In the genomic region with DNA sequence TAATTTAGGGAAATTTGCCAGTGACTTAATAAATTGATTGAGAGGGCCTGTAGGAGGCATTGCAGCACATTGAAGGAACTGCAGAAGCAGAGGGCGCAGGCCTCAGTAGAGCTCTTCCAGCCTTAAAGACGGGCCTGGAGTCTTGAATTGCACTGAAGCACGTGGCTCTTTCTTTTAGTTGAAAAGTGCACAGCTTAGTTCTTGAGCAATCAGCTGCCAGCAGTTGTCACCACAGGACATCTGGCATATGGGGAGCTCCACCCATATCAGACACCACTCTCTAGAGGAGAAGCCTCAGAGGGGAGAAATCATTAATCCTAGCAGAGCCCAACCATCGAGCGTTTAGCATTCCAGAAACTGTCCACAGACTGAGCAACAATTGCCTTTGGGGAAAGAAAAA, we compare ENCODE assay signal across 11 cellular contexts. TPM values are rescaled to one million over a fixed set of nuclear protein-coding genes. Genes with fewer than 3 reads are reported as not detected.
A peak's percentile ranks its signal among the peaks of the same experiment; 100 is the strongest.
DNase-seq lines count a peak whose midpoint lies in the region; ATAC-seq and FAIRE-seq lines count a peak whose summit lies in the region.
"Had no signal": no experiment of that assay in that cellular context is flagged by ENCODE, and none has a peak within 500 bp of the region (broad histone marks: within the 10 kb centered on the region; RNA-seq: fewer than 3 reads in every experiment).

No MANE protein-coding gene starts in this region.

- FAIRE-seq in RCC 7860 (lab: Jason Lieb, UNC) = peak; percentile 72

- ATAC-seq in Right ventricle myocardium inferior = peak; percentile 97
- no peak for ATAC-seq in GM21360 (IDR thresholded peaks at IDR 0.05; ENCODE audit: unreplicated experiment)
- no peak for ATAC-seq in GM19023 (IDR thresholded peaks at IDR 0.05; ENCODE audit: unreplicated experiment)

- intact Hi-C loops in Right ventricle myocardium inferior (cut with DNase I) (no loop called here), cardiac septum (cut with DNase I) (no loop called here)

- no peak for DNase-seq in Right ventricle myocardium inferior (ENCODE audit: missing footprints)
- DNase-seq in cardiac septum (ENCODE audit: low spot score) = no peak
- peak; percentile 52 for DNase-seq in RCC 7860 (ENCODE audit: low spot score)
- DNase-seq in foreskin melanocyte = peak; percentile 15
- DNase-seq in KG1 (lab: John Stamatoyannopoulos, UW) = no peak
- no peak for DNase-seq in NCI-H1436 (lab: John Stamatoyannopoulos, UW)
- DNase-seq: activated gamma-delta T cell; dermis blood vessel endothelial cell; stimulated activated CD4-positive, alpha-beta T cell treated with anti-CD3 and anti-CD28 coated beads, Interleukin-4, amount 100 ng/mL, for 4 hours had no signal

RNA-seq across cellular contexts. Expression of gene FGF16, which starts 16.0 kb away (rescaled TPM):
- total RNA-seq in Right ventricle myocardium inferior (0.24 TPM), cardiac septum (0.13 TPM)

Comparison
In these comparisons a context has a peak if more than half of its experiments do, and no peak if none do; other contexts are left out.
1. DNase-seq: peak in RCC 7860 (single experiment) and foreskin melanocyte (single experiment); none in Right ventricle myocardium inferior (single experiment), cardiac septum (single experiment), KG1 (single experiment) and NCI-H1436 (single experiment).